ENCODE assay signal across 8 cellular contexts in genomic region chr11:19777342-19778102, GRCh38.
DNase-seq lines count a peak whose midpoint lies in the region; ATAC-seq and TF ChIP-seq lines count a peak whose summit lies in the region.

No MANE protein-coding gene starts in this region.

- TF ChIP-seq CTCF in cardiac muscle cell (IDR thresholded peaks at IDR 0.05; ENCODE audit: low read depth, low read length) = no peak
- TF ChIP-seq CTCF in PC-9 (conservative IDR thresholded peaks at IDR 0.05) = no peak
- TF ChIP-seq CTCF in A673 (conservative IDR thresholded peaks at IDR 0.05; ENCODE audit: low read depth, low read length) = no peak

- ATAC-seq in HG02571 (IDR thresholded peaks at IDR 0.05; ENCODE audit: unreplicated experiment) = peak; percentile 78

- H3K9me3 ChIP-seq in cardiac muscle cell (ENCODE audit: low read depth) = no peaks in the 10 kb centered on the region
- no peaks in the 10 kb centered on the region for H3K9me3 ChIP-seq in PC-9 (ENCODE audit: insufficient read depth, low read depth)
- H3K9me3 ChIP-seq in neuron (ENCODE audit: low read length) = no peaks in the 10 kb centered on the region
- no peaks in the 10 kb centered on the region for H3K9me3 ChIP-seq in A673 (ENCODE audit: low read depth, low read length, poor library complexity, severe bottlenecking)

- H3K79me2 ChIP-seq in PC-9 (ENCODE audit: low read depth) = peaks cover 25% of the 10 kb centered on the region

- CTCF ChIA-PET in PC-9 (lab: Charles Lee) (interaction anchor here (0.6 to 0.7 kb wide), 2 partner anchors 20 to 236 kb away, joined by 4 to 11 read pairs; no protein-coding TSS in a partner anchor), A673 (lab: Charles Lee) (no interaction called here)

- H3K4me2 ChIP-seq in PC-9 = peak overlapping the region; percentile 83

- DNase-seq in cardiac muscle cell (ENCODE audit: low read depth in 1 of 2, low spot score in 1 of 2) (peak; percentile 23 to 65), cardiac septum (ENCODE audit: low spot score) (no peak), PC-9 (peak; percentile 35 to 70), fibroblast of gingiva (ENCODE audit: low read depth) (peak; percentile 20), A673 (ENCODE audit: low spot score) (no peak), SHP77 (lab: John Stamatoyannopoulos, UW) (no peak)

- BruUV-seq in PC-9 (replicated peaks; lab: Mats Ljungman, UMichigan) (TSS peak; percentile 66), A673 (replicated peaks; lab: Mats Ljungman, UMichigan) (no TSS peak)

- peak overlapping the region; percentile 44 for H3K4me3 ChIP-seq in cardiac muscle cell
- peak overlapping the region; percentile 64 for H3K4me3 ChIP-seq in PC-9
- peak overlapping the region; percentile 52 for H3K4me3 ChIP-seq in neuron (ENCODE audit: low read length)
- no peak overlapping the region for H3K4me3 ChIP-seq in A673 (ENCODE audit: low read depth, low read length, poor library complexity, severe bottlenecking)

- H4K20me1 ChIP-seq in PC-9 (ENCODE audit: insufficient read depth) = no peaks in the 10 kb centered on the region

- intact Hi-C loops in cardiac septum (cut with DNase I) = no loop called here
- intact Hi-C loops in PC-9 (cut with micrococcal nuclease; ENCODE audit: unreplicated experiment) = loop anchor here (1.0 to 2.0 kb wide), 3 partner anchors 23 to 35 kb away; no protein-coding TSS in a partner anchor
- intact Hi-C loops in A673 (cut with micrococcal nuclease; ENCODE audit: unreplicated experiment) = no loop called here

- H3F3A ChIP-seq in PC-9 (ENCODE audit: insufficient read depth, low read depth) = no peaks in the 10 kb centered on the region

- no peaks in the 10 kb centered on the region for H3K36me3 ChIP-seq in cardiac muscle cell
- no peaks in the 10 kb centered on the region for H3K36me3 ChIP-seq in PC-9 (ENCODE audit: low read depth)
- H3K36me3 ChIP-seq in neuron (ENCODE audit: insufficient read depth, low read length) = no peaks in the 10 kb centered on the region
- no peaks in the 10 kb centered on the region for H3K36me3 ChIP-seq in A673 (ENCODE audit: insufficient read depth, low read length, poor library complexity, severe bottlenecking)

- no peak overlapping the region for H3K27ac ChIP-seq in cardiac muscle cell
- peak overlapping the region; percentile 49; the same call in 1 of the 2 replicates for H3K27ac ChIP-seq in PC-9
- no peak overlapping the region for H3K27ac ChIP-seq in A673 (ENCODE audit: low read depth, low read length, poor library complexity, severe bottlenecking)

- H3K27me3 ChIP-seq in cardiac muscle cell (peaks cover 81% of the 10 kb centered on the region), PC-9 (ENCODE audit: insufficient read depth, low read depth) (no peaks in the 10 kb centered on the region), neuron (ENCODE audit: insufficient read depth, low read length) (no peaks in the 10 kb centered on the region), A673 (replicated peaks; ENCODE audit: insufficient read depth, low read depth, low read length, poor library complexity) (peaks cover 41% of the 10 kb centered on the region)

- POLR2A ChIA-PET in PC-9 (lab: Charles Lee; ENCODE audit: unreplicated experiment) = interaction anchor here (0.6 to 1.5 kb wide), 8 partner anchors 23 to 1464 kb away, joined by 3 to 25 read pairs (median 6); no protein-coding TSS in a partner anchor
- POLR2A ChIA-PET in A673 (lab: Charles Lee; ENCODE audit: low non-redundant PET) = no interaction called here

- no peaks in the 10 kb centered on the region for H3K9me2 ChIP-seq in PC-9 (ENCODE audit: insufficient read depth)

- peaks cover 5% of the 10 kb centered on the region for H3K4me1 ChIP-seq in cardiac muscle cell (ENCODE audit: low read depth)
- peaks cover 29% of the 10 kb centered on the region for H3K4me1 ChIP-seq in PC-9 (replicated peaks; ENCODE audit: insufficient read depth)
- peaks cover 47% of the 10 kb centered on the region for H3K4me1 ChIP-seq in neuron (ENCODE audit: insufficient read depth, low read length)
- no peaks in the 10 kb centered on the region for H3K4me1 ChIP-seq in A673 (ENCODE audit: insufficient read depth, low read length, poor library complexity, severe bottlenecking)

- peak overlapping the region; percentile 14; the same call in 1 of the 2 replicates for H2AFZ ChIP-seq in PC-9
- peak overlapping the region; percentile 4 for H2AFZ ChIP-seq in neuron (ENCODE audit: low read depth, low read length)

Comparison
In these comparisons a context has a peak if more than half of its experiments do, and no peak if none do; other contexts are left out.
1. DNase-seq: peak in cardiac muscle cell (2 of 2), PC-9 (2 of 2) and fibroblast of gingiva (single experiment); none in cardiac septum (single experiment), A673 (single experiment) and SHP77 (0 of 2).